In genomic region chr2:73072416-73072815, GRCh38 we compare ENCODE assay signal across 9 cellular contexts. TPM values are rescaled to one million over a fixed set of nuclear protein-coding genes. Genes with fewer than 3 reads are reported as not detected.
A peak's percentile ranks its signal among the peaks of the same experiment; 100 is the strongest.
DNase-seq lines count a peak whose midpoint lies in the region; ATAC-seq and TF ChIP-seq lines count a peak whose summit lies in the region.
"Had no signal": no experiment of that assay in that cellular context is flagged by ENCODE, and none has a peak within 500 bp of the region (broad histone marks: within the 10 kb centered on the region; RNA-seq: fewer than 3 reads in every experiment).

No MANE protein-coding gene starts in this region.

- H2AFZ ChIP-seq in GM23248: no peak overlapping the region

- peaks cover 40% of the 10 kb centered on the region for H3K79me2 ChIP-seq in GM23248 (ENCODE audit: insufficient read depth)

- H3F3A ChIP-seq in GM23248 (ENCODE audit: insufficient read depth): peaks cover 5% of the 10 kb centered on the region

- TF ChIP-seq POLR2A in gastroesophageal sphincter (IDR thresholded peaks at IDR 0.05): no peak

- no peaks in the 10 kb centered on the region for H3K9me2 ChIP-seq in GM23248 (ENCODE audit: insufficient read depth)

- 91 to 100% methylated on average over 1 of the region's 1 CpG for WGBS in GM23248 (ENCODE audit: low coverage in 1 of 2, low lambda C conversion rate in 2 of 2, missing lambda C conversion rate in 2 of 2), 2 experiments
- WGBS in gastroesophageal sphincter (ENCODE audit: low coverage in 1 of 2), 2 donors: 78 to 86% methylated on average over 1 of the region's 1 CpG

- ATAC-seq in gastroesophageal sphincter (no peak), HG03432 (IDR thresholded peaks at IDR 0.05; ENCODE audit: unreplicated experiment) (no peak)

- no peaks in the 10 kb centered on the region; the same call in 1 of the 2 replicates for H3K36me3 ChIP-seq in GM23248 (ENCODE audit: low read depth)
- H3K36me3 ChIP-seq in WERI-Rb-1: peaks cover 9% of the 10 kb centered on the region; the same call in 1 of the 2 replicates
- peaks cover 0 to 20% of the 10 kb centered on the region in 2 donors for H3K36me3 ChIP-seq in gastroesophageal sphincter
- no peaks in the 10 kb centered on the region for H3K36me3 ChIP-seq in effector memory CD4-positive, alpha-beta T cell (ENCODE audit: control insufficient read depth, insufficient read depth, low read length)

- H3K27ac ChIP-seq in GM23248: peak overlapping the region; percentile 83; the same call in 1 of the 2 replicates
- peak overlapping the region; percentile 92 for H3K27ac ChIP-seq in WERI-Rb-1
- H3K27ac ChIP-seq in gastroesophageal sphincter: peak overlapping the region in 3 of 4 donors; percentile 94 to 97 (median 95)
- peak overlapping the region in 12 of 21 experiments; percentile 57 to 98 (median 90) for H3K27ac ChIP-seq in skin epidermis
- no peak overlapping the region for H3K27ac ChIP-seq in effector memory CD4-positive, alpha-beta T cell (ENCODE audit: insufficient read depth, low read length, poor library complexity, severe bottlenecking)

- H3K9ac ChIP-seq in GM23248: peak overlapping the region; percentile 89

- H3K9me3 ChIP-seq in GM23248 (ENCODE audit: low read depth) (no peaks in the 10 kb centered on the region), WERI-Rb-1 (ENCODE audit: severe bottlenecking) (no peaks in the 10 kb centered on the region), gastroesophageal sphincter (no peaks in the 10 kb centered on the region)
- no peaks in the 10 kb centered on the region for H3K9me3 ChIP-seq in effector memory CD4-positive, alpha-beta T cell (ENCODE audit: control insufficient read depth, low read length)

- DNase-seq in GM23248 (no peak), WERI-Rb-1 (peak; percentile 65), nucleus accumbens (lab: John Stamatoyannopoulos, UW) (no peak), MV-4-11 (lab: John Stamatoyannopoulos, UW) (no peak)
- no peak for DNase-seq in effector memory CD4-positive, alpha-beta T cell
- DNase-seq: activated CD4-positive, CD25-positive, alpha-beta regulatory T cell had no signal

- no peaks in the 10 kb centered on the region; the same call in 1 of the 2 replicates for H4K20me1 ChIP-seq in GM23248 (ENCODE audit: insufficient read depth)

- TF ChIP-seq CTCF in WERI-Rb-1 (IDR thresholded peaks at IDR 0.05; ENCODE audit: low read depth, low read length) (no peak), gastroesophageal sphincter (IDR thresholded peaks at IDR 0.05) (no peak)

- no peak for TF ChIP-seq EP300 in gastroesophageal sphincter (IDR thresholded peaks at IDR 0.05)

- H3K27me3 ChIP-seq in GM23248 (replicated peaks; ENCODE audit: insufficient read depth) (no peaks in the 10 kb centered on the region), WERI-Rb-1 (ENCODE audit: insufficient read depth, low read depth, severe bottlenecking) (no peaks in the 10 kb centered on the region), gastroesophageal sphincter (no peaks in the 10 kb centered on the region)
- no peaks in the 10 kb centered on the region for H3K27me3 ChIP-seq in effector memory CD4-positive, alpha-beta T cell (replicated peaks; ENCODE audit: control insufficient read depth, insufficient read depth, low read length, poor library complexity, severe bottlenecking)

- peaks cover 9% of the 10 kb centered on the region; the same call in 1 of the 2 replicates for H3K4me1 ChIP-seq in GM23248 (ENCODE audit: insufficient read depth)
- H3K4me1 ChIP-seq in gastroesophageal sphincter: peaks cover 0 to 45% (median 14%) of the 10 kb centered on the region in 3 donors
- H3K4me1 ChIP-seq in effector memory CD4-positive, alpha-beta T cell (ENCODE audit: control insufficient read depth, insufficient read depth, low read length, poor library complexity, severe bottlenecking): peaks cover 15% of the 10 kb centered on the region

- H3K4me3 ChIP-seq in GM23248: peak overlapping the region; percentile 78
- H3K4me3 ChIP-seq in WERI-Rb-1 (ENCODE audit: low read depth, low read length): peak overlapping the region; percentile 84
- H3K4me3 ChIP-seq in gastroesophageal sphincter: peak overlapping the region; percentile 73 to 96
- H3K4me3 ChIP-seq in skin epidermis: peak overlapping the region in 4 of 7 experiments; percentile 59 to 98 (median 90)
- no peak overlapping the region for H3K4me3 ChIP-seq in effector memory CD4-positive, alpha-beta T cell (ENCODE audit: insufficient read depth, low read depth, low read length, poor library complexity, severe bottlenecking)

- H3K4me2 ChIP-seq in GM23248 (ENCODE audit: unreplicated experiment): peak overlapping the region; percentile 81

- in situ Hi-C loops in GM23248 (cut with MboI): no loop called here

RNA-seq across cellular contexts. Expression of gene SFXN5, which starts 0.9 kb away (rescaled TPM):
- total RNA-seq in GM23248 (2014; rRNA removed; shearing (Covaris generic)): 16.4 and 17.1 TPM in 2 replicates
- 7.3 and 10.0 TPM in 2 replicates for polyA plus RNA-seq in GM23248 (2016; fragmentation: Nextera tagmentation; extraction: Ambion mirVana)
- 10 to 100 TPM in 1 of 4 donors, 1 to 10 TPM in 3; 5.7 to 11.8 (median 6.7) TPM for total RNA-seq in gastroesophageal sphincter

RNA-seq across cellular contexts. Expression of gene RAB11FIP5, which starts 40.3 kb away (rescaled TPM):
- total RNA-seq in GM23248 (2014; rRNA removed; shearing (Covaris generic)): 71.9 and 76.6 TPM in 2 replicates
- 34.4 and 35.0 TPM in 2 replicates for polyA plus RNA-seq in GM23248 (2016; fragmentation: Nextera tagmentation; extraction: Ambion mirVana)
- 10 to 100 TPM; 25.4 to 49.5 (median 29.4) TPM for total RNA-seq in gastroesophageal sphincter
